ENCODE assay signal across 1 cellular context in genomic region chr6:52337633-52338290, GRCh38.
TF ChIP-seq lines count a peak whose summit lies in the region.

No MANE protein-coding gene starts in this region.

TF ChIP-seq in HepG2, 621 proteins besides CTCF, POLR2A, EP300 and RAD21 (continued from another document):
- TF ChIP-seq ZBTB26 (CRISPR knock-in tag; IDR thresholded peaks at IDR 0.05; ENCODE audit: borderline replicate concordance) = no peak
- no peak for TF ChIP-seq ZNF569 (CRISPR knock-in tag; IDR thresholded peaks at IDR 0.05; ENCODE audit: borderline replicate concordance)
- TF ChIP-seq MLLT10 (CRISPR knock-in tag; IDR thresholded peaks at IDR 0.05) = no peak
- no peak for TF ChIP-seq AHR (CRISPR knock-in tag; IDR thresholded peaks at IDR 0.05)
